In genomic region chr20:36786663-36787062, GRCh38 we compare ENCODE assay signal across 31 cellular contexts.
"Had no signal": no experiment of that assay in that cellular context is flagged by ENCODE, and none has a peak within 500 bp of the region (broad histone marks: within the 10 kb centered on the region; RNA-seq: fewer than 3 reads in every experiment).

No MANE protein-coding gene starts in this region.

- ATAC-seq: body of pancreas; effector memory CD8-positive, alpha-beta T cell; gastroesophageal sphincter; naive thymus-derived CD8-positive, alpha-beta T cell; psoas muscle had no signal

- H2AFZ ChIP-seq: parathyroid adenoma had no signal

- H3K4me3 ChIP-seq: adrenal gland, body of pancreas, gastroesophageal sphincter, lower lobe of right lung, psoas muscle, smooth muscle cell, testis, transverse colon had no signal

- H3K4me3 Mint-ChIP-seq: activated CD4-positive, alpha-beta memory T cell treated with anti-CD3 and anti-CD28 coated beads for 36 hours; activated CD4-positive, alpha-beta T cell treated with anti-CD3 and anti-CD28 coated beads, Interleukin-2, amount 10 ng/mL, durations not matched to agents 24 days and 14 days; activated naive CD4-positive, alpha-beta T cell treated with anti-CD3 and anti-CD28 coated beads for 36 hours; activated naive CD8-positive, alpha-beta T cell treated with anti-CD3 and anti-CD28 coated beads for 36 hours; activated T-helper 1 cell treated with anti-CD3 and anti-CD28 coated beads, Interleukin-12 subunit alpha, Interleukin-12 subunit beta, Interleukin-2, Interleukin-4 antibody, amounts not matched to agents 30 ng/mL and 10 ng/mL and 1 ng/mL, durations not matched to agents 14 hours and 24 hours and 36 hours; effector memory CD8-positive, alpha-beta T cell; naive thymus-derived CD8-positive, alpha-beta T cell; neural crest cell had no signal

- H3K4me1 Mint-ChIP-seq: activated CD4-positive, alpha-beta T cell treated with anti-CD3 and anti-CD28 coated beads, Interleukin-2, amount 10 ng/mL, durations not matched to agents 24 days and 14 days; activated naive CD8-positive, alpha-beta T cell treated with anti-CD3 and anti-CD28 coated beads for 36 hours; neural crest cell had no signal

- H3K36me3 Mint-ChIP-seq: activated CD4-positive, alpha-beta memory T cell treated with anti-CD3 and anti-CD28 coated beads for 36 hours; activated naive CD8-positive, alpha-beta T cell treated with anti-CD3 and anti-CD28 coated beads for 36 hours; naive thymus-derived CD8-positive, alpha-beta T cell had no signal

- H3K9me3 ChIP-seq: adrenal gland, body of pancreas, gastroesophageal sphincter, lower lobe of right lung, psoas muscle, testis, transverse colon had no signal

- H3K27me3 ChIP-seq: adrenal gland, body of pancreas, gastroesophageal sphincter, testis, transverse colon had no signal

- H3K4me1 ChIP-seq: body of pancreas, lower lobe of right lung, parathyroid adenoma, testis, transverse colon had no signal

- H3K4me2 ChIP-seq: smooth muscle cell had no signal

- H3K9ac ChIP-seq: parathyroid adenoma had no signal

- H3K36me3 ChIP-seq: transverse colon had no signal

- H3K9me3 Mint-ChIP-seq: activated CD4-positive, alpha-beta memory T cell treated with anti-CD3 and anti-CD28 coated beads for 36 hours; activated CD4-positive, alpha-beta T cell treated with anti-CD3 and anti-CD28 coated beads, Interleukin-2, amount 10 ng/mL, durations not matched to agents 24 days and 14 days; activated naive CD4-positive, alpha-beta T cell treated with anti-CD3 and anti-CD28 coated beads for 36 hours; activated naive CD8-positive, alpha-beta T cell treated with anti-CD3 and anti-CD28 coated beads for 36 hours; activated T-helper 1 cell treated with anti-CD3 and anti-CD28 coated beads, Interleukin-12 subunit alpha, Interleukin-12 subunit beta, Interleukin-2, Interleukin-4 antibody, amounts not matched to agents 30 ng/mL and 10 ng/mL and 1 ng/mL, durations not matched to agents 14 hours and 24 hours and 36 hours; effector memory CD8-positive, alpha-beta T cell; naive thymus-derived CD8-positive, alpha-beta T cell; neural crest cell had no signal

- H3K27ac Mint-ChIP-seq: activated CD4-positive, alpha-beta memory T cell treated with anti-CD3 and anti-CD28 coated beads for 36 hours; activated CD4-positive, alpha-beta T cell treated with anti-CD3 and anti-CD28 coated beads, Interleukin-2, amount 10 ng/mL, durations not matched to agents 24 days and 14 days; activated naive CD4-positive, alpha-beta T cell treated with anti-CD3 and anti-CD28 coated beads for 36 hours; activated naive CD8-positive, alpha-beta T cell treated with anti-CD3 and anti-CD28 coated beads for 36 hours; activated T-helper 1 cell treated with anti-CD3 and anti-CD28 coated beads, Interleukin-12 subunit alpha, Interleukin-12 subunit beta, Interleukin-2, Interleukin-4 antibody, amounts not matched to agents 30 ng/mL and 10 ng/mL and 1 ng/mL, durations not matched to agents 14 hours and 24 hours and 36 hours; effector memory CD8-positive, alpha-beta T cell; naive thymus-derived CD8-positive, alpha-beta T cell had no signal

- H3K27ac ChIP-seq: adrenal gland, body of pancreas, lower lobe of right lung, parathyroid adenoma, psoas muscle, testis, transverse colon had no signal

- H3K27me3 Mint-ChIP-seq: activated CD4-positive, alpha-beta memory T cell treated with anti-CD3 and anti-CD28 coated beads for 36 hours; activated CD4-positive, alpha-beta T cell treated with anti-CD3 and anti-CD28 coated beads, Interleukin-2, amount 10 ng/mL, durations not matched to agents 24 days and 14 days; activated naive CD8-positive, alpha-beta T cell treated with anti-CD3 and anti-CD28 coated beads for 36 hours; effector memory CD8-positive, alpha-beta T cell; naive thymus-derived CD8-positive, alpha-beta T cell had no signal

- DNase-seq: activated CD4-positive, alpha-beta memory T cell treated with anti-CD3 and anti-CD28 coated beads for 36 hours; activated CD4-positive, alpha-beta T cell treated with anti-CD3 and anti-CD28 coated beads, Interleukin-2, amount 10 ng/mL, durations not matched to agents 24 days and 14 days; activated CD4-positive, CD25-positive, alpha-beta regulatory T cell treated with anti-CD3 and anti-CD28 coated beads, Interleukin-2, amount 50 U/mL, for 72 hours; activated CD8-positive, alpha-beta memory T cell treated with anti-CD3 and anti-CD28 coated beads, Interleukin-2, amount 50 U/mL, for 4 hours; activated effector memory CD4-positive, alpha-beta T cell treated with anti-CD3 and anti-CD28 coated beads, Interleukin-2, amount 50 U/mL, for 16 hours; activated naive CD4-positive, alpha-beta T cell treated with anti-CD3 and anti-CD28 coated beads for 36 hours; activated naive CD8-positive, alpha-beta T cell treated with anti-CD3 and anti-CD28 coated beads for 36 hours; activated T-cell treated with anti-CD3 and anti-CD28 coated beads, Interleukin-2, amount 50 U/mL, for 1 hour; adrenal gland; aorta; body of pancreas; cortex of kidney; effector memory CD8-positive, alpha-beta T cell; head of caudate nucleus; hypothalamus; lower lobe of right lung; mesenchymal stem cell; naive thymus-derived CD8-positive, alpha-beta T cell; nucleus accumbens; psoas muscle; stimulated activated CD4-positive, alpha-beta T cell treated with anti-CD3 and anti-CD28 coated beads, Interleukin-15, amount 100 ng/mL, for 24 hours; stimulated activated CD4-positive, alpha-beta T cell treated with anti-CD3 and anti-CD28 coated beads, Interleukin-2, amount 100 ng/mL, for 24 hours; stimulated activated naive CD4-positive, alpha-beta T cell treated with Interleukin-2 at 50 U/mL for 16 hours; T-helper 2 cell; testis; transverse colon had no signal

- H3K79me2 ChIP-seq: parathyroid adenoma had no signal
